ENCODE assay signal across 8 cellular contexts in the genomic region with DNA sequence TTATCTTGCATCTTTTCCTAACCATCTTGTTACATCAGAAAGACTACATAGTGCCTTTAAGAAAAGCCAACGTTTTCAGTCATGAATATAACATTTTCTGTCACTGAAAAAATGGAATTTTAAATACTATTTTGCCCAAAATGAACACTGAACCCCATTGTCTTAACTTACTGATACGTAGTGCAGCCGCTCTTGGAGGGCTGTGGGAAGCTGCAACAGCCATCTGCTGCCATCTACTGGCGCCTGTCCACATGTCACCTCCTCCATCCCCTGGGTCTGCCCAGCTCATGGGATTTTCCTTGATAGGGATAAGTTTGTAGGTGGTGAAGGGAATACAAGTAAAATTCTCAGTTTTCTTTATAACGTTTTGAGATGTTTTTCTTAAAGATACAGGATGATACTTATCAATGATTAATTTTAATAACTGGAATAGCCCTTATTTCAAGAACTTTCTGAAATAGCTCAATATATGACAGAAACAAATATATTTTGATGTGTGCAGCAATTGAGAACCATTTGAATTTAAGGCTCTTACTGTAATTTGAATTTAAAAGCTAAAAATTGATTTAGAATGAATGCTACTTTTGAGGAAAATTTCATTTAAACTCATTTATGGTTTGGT.
DNase-seq lines count a peak whose midpoint lies in the region; ATAC-seq and TF ChIP-seq lines count a peak whose summit lies in the region.

No MANE protein-coding gene starts in this region.

- H3K23ac ChIP-seq in H9 (ENCODE audit: insufficient read length, low read depth, low read length), result no peak overlapping the region

- H3K27ac ChIP-seq in H9 (ENCODE audit: insufficient read length, low read depth, low read length), result no peak overlapping the region
- no peak overlapping the region for H3K27ac ChIP-seq in RWPE2 (ENCODE audit: poor library complexity, severe bottlenecking)
- no peak overlapping the region for H3K27ac ChIP-seq in transverse colon

- H3K4ac ChIP-seq in H9 (ENCODE audit: low read depth, low read length), result no peak overlapping the region

- WGBS in H9 (ENCODE audit: extremely low coverage, insufficient read length, low lambda C conversion rate), result no CpG with 5 or more reads among the region's 5 CpGs
- 3 to 4% methylated on average over 4 to 5 of the region's 5 CpGs for WGBS in transverse colon (ENCODE audit: low coverage in 1 of 2), 2 donors

- no peaks in the 10 kb centered on the region for H3K79me1 ChIP-seq in H9 (ENCODE audit: insufficient read depth, low read depth, low read length, poor library complexity, severe bottlenecking)

- H3K79me2 ChIP-seq in H9 (ENCODE audit: insufficient read depth, low read length), result no peaks in the 10 kb centered on the region

- no peak overlapping the region for H2BK120ac ChIP-seq in H9 (ENCODE audit: low read depth, low read length, poor library complexity, severe bottlenecking)

- H3K18ac ChIP-seq in H9 (ENCODE audit: insufficient read length, low read depth, low read length), result no peak overlapping the region

- no peak overlapping the region for H3K4me2 ChIP-seq in H9 (ENCODE audit: insufficient read depth, insufficient read length, low read length)

- H4K8ac ChIP-seq in H9 (replicated peaks; ENCODE audit: insufficient read length, low read depth, low read length), result no peak overlapping the region

- H3K36me3 Mint-ChIP-seq in H9 (ENCODE audit: insufficient read depth in 1 of 3, low read depth in 3 of 3), result peaks cover 0 to 7% (median 2%) of the 10 kb centered on the region in 3 experiments; a peak in 3 of 7 replicates
- no peaks in the 10 kb centered on the region for H3K36me3 Mint-ChIP-seq in activated T-helper 2 cell treated with anti-CD3 and anti-CD28 coated beads, Interferon-gamma antibody, Interleukin-2, Interleukin-4, amounts not matched to agents 10 μg/mL and 5 μg/mL and 100 μg/mL, durations not matched to agents 14 hours and 24 hours and 36 hours (ENCODE audit: low read depth)
- H3K36me3 Mint-ChIP-seq in osteocyte (ENCODE audit: unreplicated experiment), result peaks cover 3% of the 10 kb centered on the region

- no peak for TF ChIP-seq POLR2A in transverse colon (IDR thresholded peaks at IDR 0.05)

- H4K91ac ChIP-seq in H9 (ENCODE audit: insufficient read length, low read depth, low read length), result no peak overlapping the region

- 0 out of 5 replicates have a peak overlapping the region, but pooled peaks of 1 of the 2 experiments have one; percentile 27 for H3K4me3 Mint-ChIP-seq in H9
- H3K4me3 Mint-ChIP-seq in activated T-helper 2 cell treated with anti-CD3 and anti-CD28 coated beads, Interferon-gamma antibody, Interleukin-2, Interleukin-4, amounts not matched to agents 10 μg/mL and 5 μg/mL and 100 μg/mL, durations not matched to agents 14 hours and 24 hours and 36 hours (ENCODE audit: low read depth), result no peak overlapping the region
- peak overlapping the region; percentile 20 for H3K4me3 Mint-ChIP-seq in osteocyte (ENCODE audit: unreplicated experiment)

- H3K27me3 ChIP-seq in H9 (ENCODE audit: insufficient read depth, low read length), result no peaks in the 10 kb centered on the region
- no peaks in the 10 kb centered on the region for H3K27me3 ChIP-seq in RWPE2 (ENCODE audit: insufficient read depth, poor library complexity, severe bottlenecking)
- no peaks in the 10 kb centered on the region for H3K27me3 ChIP-seq in transverse colon

- DNase-seq in GDM1 (lab: John Stamatoyannopoulos, UW) (peak; percentile 67), H9 (peak; percentile 82), M059J (ENCODE audit: low read depth) (peak; percentile 57), RWPE2 (ENCODE audit: low spot score) (no peak), foreskin fibroblast (peak; percentile 69 to 92), osteocyte (ENCODE audit: extremely low spot score, unreplicated experiment) (peak; percentile 91), transverse colon (peak; percentile 80)
- DNase-seq in activated T-helper 2 cell treated with anti-CD3 and anti-CD28 coated beads, Interferon-gamma antibody, Interleukin-2, Interleukin-4, amounts not matched to agents 10 μg/mL and 5 μg/mL and 100 μg/mL, durations not matched to agents 14 hours and 24 hours and 36 hours (ENCODE audit: low spot score), result peak; percentile 51

- H4K5ac ChIP-seq in H9 (ENCODE audit: insufficient read length, low read depth, low read length), result no peak overlapping the region

- ATAC-seq in RWPE2 (ENCODE audit: low read depth), result peak; percentile 98

- TF ChIP-seq CTCF in H9 (conservative IDR thresholded peaks at IDR 0.05) (peak; percentile 99), RWPE2 (IDR thresholded peaks at IDR 0.05; ENCODE audit: poor library complexity, severe bottlenecking) (peak; percentile 97), foreskin fibroblast (IDR thresholded peaks at IDR 0.05; ENCODE audit: low read depth, low read length) (peak; percentile 91), osteocyte (IDR thresholded peaks at IDR 0.05) (peak; percentile 99), transverse colon (IDR thresholded peaks at IDR 0.05) (peak; percentile 84 to 92 (median 88))

- H3K27ac Mint-ChIP-seq in H9 (peak overlapping the region in 1 of 3 experiments; percentile 22; a peak in 2 of 7 replicates), osteocyte (ENCODE audit: unreplicated experiment) (peak overlapping the region; percentile 75)
- no peak overlapping the region for H3K27ac Mint-ChIP-seq in activated T-helper 2 cell treated with anti-CD3 and anti-CD28 coated beads, Interferon-gamma antibody, Interleukin-2, Interleukin-4, amounts not matched to agents 10 μg/mL and 5 μg/mL and 100 μg/mL, durations not matched to agents 14 hours and 24 hours and 36 hours

- H3K27me3 Mint-ChIP-seq in H9 (ENCODE audit: low read depth) (no peaks in the 10 kb centered on the region), osteocyte (ENCODE audit: unreplicated experiment) (no peaks in the 10 kb centered on the region)
- H3K27me3 Mint-ChIP-seq in activated T-helper 2 cell treated with anti-CD3 and anti-CD28 coated beads, Interferon-gamma antibody, Interleukin-2, Interleukin-4, amounts not matched to agents 10 μg/mL and 5 μg/mL and 100 μg/mL, durations not matched to agents 14 hours and 24 hours and 36 hours (ENCODE audit: low read depth), result peaks cover 35% of the 10 kb centered on the region

- no peaks in the 10 kb centered on the region for H3K23me2 ChIP-seq in H9 (ENCODE audit: insufficient read length, low read depth, low read length, poor library complexity, severe bottlenecking)

- H2AFZ ChIP-seq in H9 (ENCODE audit: low read length), result no peak overlapping the region

- no peak overlapping the region for H3K4me3 ChIP-seq in RWPE2 (ENCODE audit: severe bottlenecking)
- H3K4me3 ChIP-seq in foreskin fibroblast (ENCODE audit: low read depth in 1 of 2, low read length in 2 of 2), result no peak overlapping the region
- H3K4me3 ChIP-seq in transverse colon, result no peak overlapping the region

- H2AK5ac ChIP-seq in H9 (ENCODE audit: insufficient read length, low read length), result no peak overlapping the region

- H3T11ph ChIP-seq in H9 (ENCODE audit: low read length), result no peak overlapping the region

- H3K9me3 Mint-ChIP-seq in H9 (no peaks in the 10 kb centered on the region), osteocyte (ENCODE audit: unreplicated experiment) (no peaks in the 10 kb centered on the region)
- no peaks in the 10 kb centered on the region for H3K9me3 Mint-ChIP-seq in activated T-helper 2 cell treated with anti-CD3 and anti-CD28 coated beads, Interferon-gamma antibody, Interleukin-2, Interleukin-4, amounts not matched to agents 10 μg/mL and 5 μg/mL and 100 μg/mL, durations not matched to agents 14 hours and 24 hours and 36 hours

- no peaks in the 10 kb centered on the region for H4K20me1 ChIP-seq in H9 (ENCODE audit: control insufficient read depth, insufficient read depth, insufficient read length)

- no peak overlapping the region for H2BK20ac ChIP-seq in H9 (ENCODE audit: low read depth, low read length, poor library complexity, severe bottlenecking)

- no peak overlapping the region for H2BK15ac ChIP-seq in H9 (ENCODE audit: low read depth, low read length)

- no peak overlapping the region for H3K9ac ChIP-seq in H9 (ENCODE audit: extremely low read depth, insufficient read length, low read length)

- in situ Hi-C loops in transverse colon (cut with MboI; ENCODE audit: low pct_ligation_motif_present in 1 of 4, low pct_unique_long_range_greater_than_20kb in 1 of 4, low sequenced_read_pairs in 3 of 4), result loop anchor here (10.0 to 25.0 kb wide), 6 partner anchors 278 to 860 kb away; no protein-coding TSS in a partner anchor

- H3K4me1 ChIP-seq in H9 (ENCODE audit: insufficient read depth, low read length) (peaks cover 20% of the 10 kb centered on the region), RWPE2 (ENCODE audit: insufficient read depth, poor library complexity, severe bottlenecking) (no peaks in the 10 kb centered on the region), transverse colon (peaks cover 0 to 24% (median 5%) of the 10 kb centered on the region in 4 donors)

- H3K56ac ChIP-seq in H9 (ENCODE audit: insufficient read length, low read depth, low read length), result no peak overlapping the region

- intact Hi-C loops in activated T-helper 2 cell treated with anti-CD3 and anti-CD28 coated beads, Interferon-gamma antibody, Interleukin-2, Interleukin-4, amounts not matched to agents 10 μg/mL and 5 μg/mL and 100 μg/mL, durations not matched to agents 14 hours and 24 hours and 36 hours (cut with micrococcal nuclease), result loop anchor here (2.0 to 5.0 kb wide), 4 partner anchors 278 to 858 kb away; no protein-coding TSS in a partner anchor
- intact Hi-C loops in transverse colon (cut with DNase I; ENCODE audit: low total_unique reads), result loop anchor here (5.0 kb wide), 1 partner anchor 858 kb away; no protein-coding TSS in a partner anchor

- no peak for TF ChIP-seq EP300 in transverse colon (IDR thresholded peaks at IDR 0.05; ENCODE audit: low read depth)

- H3K36me3 ChIP-seq in RWPE2 (ENCODE audit: low read depth) (no peaks in the 10 kb centered on the region; the same call in 1 of the 2 replicates), transverse colon (no peaks in the 10 kb centered on the region)

- peaks cover 70 to 76% of the 10 kb centered on the region in 2 experiments for H3K4me1 Mint-ChIP-seq in H9
- peaks cover 19% of the 10 kb centered on the region for H3K4me1 Mint-ChIP-seq in activated T-helper 2 cell treated with anti-CD3 and anti-CD28 coated beads, Interferon-gamma antibody, Interleukin-2, Interleukin-4, amounts not matched to agents 10 μg/mL and 5 μg/mL and 100 μg/mL, durations not matched to agents 14 hours and 24 hours and 36 hours (ENCODE audit: low read depth)
- peaks cover 49% of the 10 kb centered on the region for H3K4me1 Mint-ChIP-seq in osteocyte (ENCODE audit: unreplicated experiment)

- H3K14ac ChIP-seq in H9 (ENCODE audit: insufficient read depth, low read length), result no peak overlapping the region

- H3K9me3 ChIP-seq in H9 (ENCODE audit: control insufficient read depth, low read depth, low read length), result no peaks in the 10 kb centered on the region
- H3K9me3 ChIP-seq in RWPE2 (ENCODE audit: severe bottlenecking), result no peaks in the 10 kb centered on the region
- no peaks in the 10 kb centered on the region for H3K9me3 ChIP-seq in transverse colon

- no peak overlapping the region for H2BK12ac ChIP-seq in H9 (ENCODE audit: insufficient read length, low read depth, low read length)

- no peak overlapping the region for H2BK5ac ChIP-seq in H9 (ENCODE audit: insufficient read length, low read length)
